2 cellular contexts compared by ENCODE assay signal in genomic region chr2:135453027-135453426, GRCh38.
TF ChIP-seq lines count a peak whose summit lies in the region.

No MANE protein-coding gene starts in this region.

TF ChIP-seq in HEK293, 187 proteins besides CTCF, POLR2A, EP300 and RAD21 (continued from another document):
- TF ChIP-seq SETDB1 (IDR thresholded peaks at IDR 0.05; ENCODE audit: insufficient read length, low read length), result peak; percentile 89

TF ChIP-seq in K562, 482 proteins besides CTCF, POLR2A, EP300 and RAD21 (continued from another document):
- TF ChIP-seq ZNF280A (IDR thresholded peaks at IDR 0.05; ENCODE audit: low read depth, partially characterized antibody), result peak; percentile 61
- TF ChIP-seq TRIM28 (IDR thresholded peaks at IDR 0.05), result peak; percentile 83
- peak; percentile 68; the same call in 1 of the 2 replicates for TF ChIP-seq CEBPZ (IDR thresholded peaks at IDR 0.05; ENCODE audit: borderline replicate concordance, low read depth, low read length)
- peak; percentile 88 for TF ChIP-seq CBX5 (IDR thresholded peaks at IDR 0.05; ENCODE audit: borderline replicate concordance, low read depth)
